Comparison of ENCODE assay signal across 11 cellular contexts in the genomic region with DNA sequence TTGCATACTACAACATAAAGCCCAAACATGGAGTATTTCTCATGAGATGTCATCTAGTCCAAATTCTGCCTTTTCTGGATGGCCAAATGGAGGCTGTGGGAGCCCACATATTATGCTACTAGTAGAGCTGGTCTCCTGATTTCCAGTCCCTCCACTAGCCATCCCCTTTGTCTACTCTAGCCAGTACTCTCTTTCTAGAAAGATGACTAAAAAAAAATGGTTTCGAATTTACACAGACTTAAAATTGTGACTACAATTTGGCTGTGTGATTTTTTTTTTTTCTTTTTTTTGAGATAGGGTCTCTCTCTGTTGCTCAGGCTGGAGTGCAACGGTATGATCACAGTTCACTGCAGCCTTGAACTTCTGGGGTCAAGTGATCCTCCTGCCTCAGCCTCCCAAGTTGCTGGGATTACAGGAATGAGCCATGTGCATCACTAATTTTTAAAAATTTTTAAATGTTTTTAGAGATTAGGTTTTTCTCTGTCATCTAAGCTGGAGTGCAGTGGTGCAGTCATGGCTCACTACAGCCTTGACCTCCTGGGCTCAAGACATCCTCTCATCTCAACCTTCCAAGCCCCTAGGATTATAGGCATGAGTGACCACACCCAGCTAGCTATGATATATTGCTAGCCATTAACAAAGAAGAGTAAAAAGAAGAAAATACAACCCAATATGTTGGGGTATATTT.
DNase-seq lines count a peak whose midpoint lies in the region; ATAC-seq, FAIRE-seq and TF ChIP-seq lines count a peak whose summit lies in the region.
"Had no signal": no experiment of that assay in that cellular context is flagged by ENCODE, and none has a peak within 500 bp of the region (broad histone marks: within the 10 kb centered on the region; RNA-seq: fewer than 3 reads in every experiment).

No MANE protein-coding gene starts in this region.

- TF ChIP-seq POLR2A in GM12891 (IDR thresholded peaks at IDR 0.05; ENCODE audit: low read depth, low read length) = no peak

- no peaks in the 10 kb centered on the region for H3K79me2 ChIP-seq in trophoblast cell (ENCODE audit: control insufficient read depth, insufficient read depth, low read length, poor library complexity)

- no peak overlapping the region for H3K23ac ChIP-seq in trophoblast cell (ENCODE audit: low read length)

- no peak overlapping the region for H3K4ac ChIP-seq in trophoblast cell (ENCODE audit: low read depth, low read length)

- H3K9ac ChIP-seq in trophoblast cell (ENCODE audit: low read length) = no peak overlapping the region

- no peak overlapping the region for H2AK5ac ChIP-seq in trophoblast cell (ENCODE audit: low read length)

- no peak overlapping the region for H3K4me3 ChIP-seq in trophoblast cell (ENCODE audit: low read depth, low read length)
- H3K4me3 ChIP-seq: suprapubic skin had no signal

- no peak overlapping the region for H2AFZ ChIP-seq in trophoblast cell (ENCODE audit: insufficient read depth, low read length, poor library complexity)

- no peak overlapping the region for H3K4me2 ChIP-seq in trophoblast cell (ENCODE audit: low read length)

- H2BK5ac ChIP-seq in trophoblast cell (ENCODE audit: low read depth, low read length, poor library complexity) = no peak overlapping the region

- H3K27me3 ChIP-seq in trophoblast cell (ENCODE audit: insufficient read depth, low read length) = no peaks in the 10 kb centered on the region
- H3K27me3 ChIP-seq: suprapubic skin had no signal

- H3K14ac ChIP-seq in trophoblast cell (ENCODE audit: low read length) = no peak overlapping the region

- H3K4me1 ChIP-seq in trophoblast cell (ENCODE audit: control insufficient read depth in 1 of 2, insufficient read depth in 2 of 2, low read length in 2 of 2) = no peaks in the 10 kb centered on the region

- no peak for DNase-seq in GM12891 (ENCODE audit: insufficient read length, low spot score)
- no peak for DNase-seq in GM19239 (ENCODE audit: insufficient read length, low spot score)
- DNase-seq in NCI-H2171 (lab: John Stamatoyannopoulos, UW) = no peak
- no peak for DNase-seq in medulla oblongata (ENCODE audit: extremely low spot score)
- DNase-seq in trophoblast cell = no peak
- no peak for DNase-seq in stimulated activated CD4-positive, alpha-beta T cell treated with anti-CD3 and anti-CD28 coated beads, Interleukin-2, amount 100 ng/mL, for 48 hours
- DNase-seq: activated T-cell treated with anti-CD3 and anti-CD28 coated beads, Interleukin-2, amount 50 U/mL, for 1 hour; NCI-H1436 had no signal

- no peak overlapping the region for H4K91ac ChIP-seq in trophoblast cell (ENCODE audit: low read depth, low read length)

- WGBS in trophoblast cell (ENCODE audit: extremely low coverage, insufficient coverage, insufficient read length) = no CpG with 5 or more reads among the region's 2 CpGs

- H3K27ac ChIP-seq in trophoblast cell (ENCODE audit: low read depth, low read length) = no peak overlapping the region
- H3K27ac ChIP-seq: suprapubic skin had no signal

- no peak overlapping the region for H2BK12ac ChIP-seq in trophoblast cell (ENCODE audit: low read length)

- peak; percentile 31 for FAIRE-seq in GM12891 (lab: Jason Lieb, UNC)
- peak; percentile 71 for FAIRE-seq in GM19239 (lab: Jason Lieb, UNC)

- no peak overlapping the region for H4K8ac ChIP-seq in trophoblast cell (ENCODE audit: low read depth, low read length)

- H3K79me1 ChIP-seq in trophoblast cell (ENCODE audit: low read length) = no peaks in the 10 kb centered on the region

- H2BK120ac ChIP-seq in trophoblast cell (ENCODE audit: insufficient read depth, low read length, poor library complexity) = no peak overlapping the region

- H4K12ac ChIP-seq in trophoblast cell (ENCODE audit: low read depth, low read length) = no peak overlapping the region

- no peak overlapping the region for H3K18ac ChIP-seq in trophoblast cell (ENCODE audit: low read length)

- no peaks in the 10 kb centered on the region for H3K9me3 ChIP-seq in trophoblast cell (ENCODE audit: insufficient read depth, low read depth, low read length)
- H3K9me3 ChIP-seq: suprapubic skin had no signal

- no peaks in the 10 kb centered on the region for H3K36me3 ChIP-seq in trophoblast cell (ENCODE audit: control insufficient read depth in 1 of 2, insufficient read depth in 2 of 2, low read length in 2 of 2)
- H3K36me3 ChIP-seq: suprapubic skin had no signal

- ATAC-seq in HG02623 (IDR thresholded peaks at IDR 0.05; ENCODE audit: unreplicated experiment) (peak; percentile 26), HG03439 (IDR thresholded peaks at IDR 0.05; ENCODE audit: unreplicated experiment) (peak; percentile 42)

TF ChIP-seq in GM12891, 5 proteins besides CTCF, POLR2A, EP300 and RAD21:
- TF ChIP-seq POU2F2 (IDR thresholded peaks at IDR 0.05; ENCODE audit: low read depth, low read length) = no peak
- no peak for TF ChIP-seq PAX5 (IDR thresholded peaks at IDR 0.05; ENCODE audit: insufficient read depth, low read length, severe bottlenecking)
- no peak for TF ChIP-seq POLR2AphosphoS5 (IDR thresholded peaks at IDR 0.05; ENCODE audit: low read depth, low read length)
- no peak for TF ChIP-seq TAF1 (IDR thresholded peaks at IDR 0.05; ENCODE audit: low read depth, low read length)
- TF ChIP-seq SPI1 (IDR thresholded peaks at IDR 0.05; ENCODE audit: low read depth, low read length) = no peak
TF ChIP-seq in GM12891: peak in this region for 0.
